In the genomic region with DNA sequence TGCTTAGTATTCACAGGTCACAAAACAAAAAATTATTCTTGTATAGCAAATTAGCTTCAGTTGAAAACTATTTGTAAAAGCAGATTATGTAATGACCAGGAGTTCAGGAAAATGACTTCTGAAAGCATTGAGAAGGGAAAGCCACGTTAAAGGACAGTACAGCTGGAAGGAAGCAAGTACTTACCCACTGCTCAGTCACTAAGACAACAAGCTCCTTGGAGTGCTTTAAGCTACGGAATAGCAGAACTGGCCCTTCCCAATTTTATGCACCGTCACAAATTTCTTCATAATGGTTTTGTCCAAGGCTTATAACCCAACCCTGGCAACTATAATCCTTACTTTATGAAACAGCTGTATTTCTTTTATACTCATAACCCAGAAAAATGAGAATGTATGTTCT, we compare ENCODE assay signal across 9 cellular contexts.
A peak's percentile ranks its signal among the peaks of the same experiment; 100 is the strongest.
DNase-seq lines count a peak whose midpoint lies in the region; ATAC-seq, FAIRE-seq and TF ChIP-seq lines count a peak whose summit lies in the region.
"Had no signal": no experiment of that assay in that cellular context is flagged by ENCODE, and none has a peak within 500 bp of the region (broad histone marks: within the 10 kb centered on the region; RNA-seq: fewer than 3 reads in every experiment).

No MANE protein-coding gene starts in this region.

- H4K20me1 ChIP-seq in Loucy (ENCODE audit: insufficient read depth, low read length, poor library complexity, severe bottlenecking) = peaks cover 27% of the 10 kb centered on the region

- H3K27me3 ChIP-seq in Loucy (ENCODE audit: insufficient read depth, low read length, poor library complexity, severe bottlenecking) = no peaks in the 10 kb centered on the region
- H3K27me3 ChIP-seq in brain microvascular endothelial cell (replicated peaks) = no peaks in the 10 kb centered on the region
- H3K27me3 ChIP-seq in neutrophil = no peaks in the 10 kb centered on the region

- TF ChIP-seq CTCF in Loucy (conservative IDR thresholded peaks at IDR 0.05; ENCODE audit: low read length) (no peak), brain microvascular endothelial cell (IDR thresholded peaks at IDR 0.05; ENCODE audit: low read depth, low read length, missing control alignments) (no peak), neutrophil (IDR thresholded peaks at IDR 0.05) (no peak)

- H3K4me1 ChIP-seq in Loucy (ENCODE audit: insufficient read depth, low read length, poor library complexity, severe bottlenecking) (peaks cover 31% of the 10 kb centered on the region), neutrophil (ENCODE audit: control insufficient read depth in 1 of 2, insufficient read depth in 1 of 2, low read depth in 1 of 2, low read length in 1 of 2) (peaks cover 20 to 37% of the 10 kb centered on the region in 2 experiments)

- H3F3A ChIP-seq in Loucy (ENCODE audit: low read depth) = peaks cover 4% of the 10 kb centered on the region; the same call in 1 of the 2 replicates

- peak overlapping the region; percentile 78 for H3K9ac ChIP-seq in Loucy (ENCODE audit: low read depth, low read length, poor library complexity, severe bottlenecking)

- no peaks in the 10 kb centered on the region for H3K9me2 ChIP-seq in Loucy (replicated peaks; ENCODE audit: low read depth, low read length)

- DNase-seq in EH (ENCODE audit: low read depth) (peak; percentile 54), brain microvascular endothelial cell (no peak), NCI-H2081 treated with DMSO at 0.1 percent for 48 hours (lab: John Stamatoyannopoulos, UW) (no peak), urothelium cell line (ENCODE audit: low spot score) (no peak), DMS 273 (lab: John Stamatoyannopoulos, UW; ENCODE audit: unreplicated experiment) (no peak)

- peak overlapping the region; percentile 19 for H3K27ac ChIP-seq in brain microvascular endothelial cell
- H3K27ac ChIP-seq in neutrophil = peak overlapping the region; percentile 14
- H3K27ac ChIP-seq: VCaP had no signal

- H3K79me2 ChIP-seq in Loucy (ENCODE audit: insufficient read depth, low read length) = peaks cover 65% of the 10 kb centered on the region; the same call in 1 of the 2 replicates

- no peak for ATAC-seq in activated CD4-positive, CD25-positive, alpha-beta regulatory T cell treated with anti-CD3 and anti-CD28 coated beads, Interleukin-2, amount 50 U/mL, for 24 hours

- no peak overlapping the region for H2AFZ ChIP-seq in Loucy (ENCODE audit: low read length)

- peak overlapping the region; percentile 93 for H3K4me3 ChIP-seq in Loucy (ENCODE audit: low read length, poor library complexity, severe bottlenecking)
- H3K4me3 ChIP-seq in brain microvascular endothelial cell (ENCODE audit: low read depth, low read length) = no peak overlapping the region
- peak overlapping the region in 1 of 2 experiments; percentile 76 for H3K4me3 ChIP-seq in neutrophil (ENCODE audit: low read depth in 1 of 2, low read length in 1 of 2)

- H3K9me3 ChIP-seq in Loucy (ENCODE audit: insufficient read depth, low read depth, low read length) = no peaks in the 10 kb centered on the region
- H3K9me3 ChIP-seq in neutrophil = no peaks in the 10 kb centered on the region

- H3K4me2 ChIP-seq in Loucy (ENCODE audit: low read depth, low read length, poor library complexity, severe bottlenecking) = peak overlapping the region; percentile 90

- in situ Hi-C loops in brain microvascular endothelial cell (cut with HindIII; ENCODE audit: low pct_ligation_motif_present, low sequenced_read_pairs) = no loop called here

- FAIRE-seq in urothelium cell line (lab: Jason Lieb, UNC) = no peak

- H3K36me3 ChIP-seq in Loucy (ENCODE audit: insufficient read depth, low read length) (peaks cover 41% of the 10 kb centered on the region), brain microvascular endothelial cell (replicated peaks) (peaks cover 60% of the 10 kb centered on the region), neutrophil (peaks cover 42% of the 10 kb centered on the region)
